In the genomic region with DNA sequence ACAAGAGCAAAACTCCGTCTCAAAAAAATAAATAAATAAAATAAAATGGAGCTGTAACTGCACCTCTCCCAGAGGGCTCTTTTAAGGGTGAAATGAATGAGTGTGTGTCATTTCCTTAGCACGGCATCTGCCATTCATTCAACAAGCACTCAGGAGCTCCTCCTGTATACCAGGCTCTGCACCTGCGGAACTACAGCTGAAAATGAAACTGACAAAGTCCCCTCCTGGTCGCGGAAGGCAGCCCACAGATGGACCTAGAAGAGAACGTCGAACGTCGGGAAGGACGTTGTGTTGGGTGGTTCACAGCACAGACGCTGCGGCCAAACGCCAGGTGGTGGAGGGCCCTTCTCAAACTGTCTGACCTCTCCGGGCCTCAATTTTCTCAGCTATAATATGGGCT, we compare ENCODE assay signal across 28 cellular contexts.
"Had no signal": no experiment of that assay in that cellular context is flagged by ENCODE, and none has a peak within 500 bp of the region (broad histone marks: within the 10 kb centered on the region; RNA-seq: fewer than 3 reads in every experiment).

No MANE protein-coding gene starts in this region.

- H3K27me3 ChIP-seq: colonic mucosa, esophagus muscularis mucosa, esophagus squamous epithelium, gastrocnemius medialis, gastroesophageal sphincter had no signal

- FAIRE-seq: colon, endometrium, endothelial cell of umbilical vein, frontal cortex had no signal

- H3K4me1 ChIP-seq: colonic mucosa, esophagus muscularis mucosa, esophagus squamous epithelium, foreskin keratinocyte, gastrocnemius medialis, gastroesophageal sphincter, heart left ventricle, heart right ventricle had no signal

- H3K4me3 ChIP-seq: colonic mucosa, coronary artery, dorsolateral prefrontal cortex, esophagus muscularis mucosa, esophagus squamous epithelium, gastrocnemius medialis, gastroesophageal sphincter, heart left ventricle, heart right ventricle had no signal

- H3K27ac ChIP-seq: colonic mucosa, coronary artery, dorsolateral prefrontal cortex, epithelial cell of prostate, esophagus muscularis mucosa, esophagus squamous epithelium, foreskin keratinocyte, gastrocnemius medialis, gastroesophageal sphincter, heart left ventricle, heart right ventricle had no signal

- ATAC-seq: effector memory CD8-positive, alpha-beta T cell; esophagus mucosa; foreskin keratinocyte; gastrocnemius medialis; gastroesophageal sphincter; heart left ventricle; heart right ventricle had no signal

- H3K9me3 ChIP-seq: colonic mucosa, esophagus muscularis mucosa, esophagus squamous epithelium, gastrocnemius medialis, gastroesophageal sphincter, heart left ventricle, heart right ventricle had no signal

- H3K36me3 ChIP-seq: colonic mucosa, esophagus muscularis mucosa, esophagus squamous epithelium, gastrocnemius medialis, gastroesophageal sphincter, heart left ventricle, heart right ventricle had no signal

- DNase-seq: colonic mucosa; cortex of kidney; dermis blood vessel endothelial cell; dorsolateral prefrontal cortex; effector CD4-positive, alpha-beta T cell; effector CD8-positive, alpha-beta T cell; effector memory CD4-positive, alpha-beta T cell; effector memory CD8-positive, alpha-beta T cell; endodermal cell; erythroblast; esophagus squamous epithelium; foreskin fibroblast; foreskin keratinocyte; foreskin melanocyte; gastrocnemius medialis; glutamatergic neuron; head of caudate nucleus; heart left ventricle; heart right ventricle had no signal
